ENCODE assay signal across 1 cellular context in the genomic region with DNA sequence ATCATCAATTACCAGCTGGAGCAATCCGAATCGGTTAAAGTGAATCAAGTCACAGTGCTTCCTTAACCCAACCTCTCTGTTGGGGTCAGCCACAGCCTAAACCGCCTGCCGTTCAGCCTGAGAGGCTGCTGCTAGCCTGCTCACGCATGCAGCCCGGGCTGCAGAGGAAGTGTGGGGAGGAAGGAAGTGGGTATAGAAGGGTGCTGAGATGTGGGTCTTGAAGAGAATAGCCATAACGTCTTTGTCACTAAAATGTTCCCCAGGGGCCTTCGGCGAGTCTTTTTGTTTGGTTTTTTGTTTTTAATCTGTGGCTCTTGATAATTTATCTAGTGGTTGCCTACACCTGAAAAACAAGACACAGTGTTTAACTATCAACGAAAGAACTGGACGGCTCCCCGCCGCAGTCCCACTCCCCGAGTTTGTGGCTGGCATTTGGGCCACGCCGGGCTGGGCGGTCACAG.
TF ChIP-seq lines count a peak whose summit lies in the region.

No MANE protein-coding gene starts in this region.

TF ChIP-seq in GM12878, 131 proteins besides CTCF, POLR2A, EP300 and RAD21 (continued from another document and continues in another):
- TF ChIP-seq E4F1 (IDR thresholded peaks at IDR 0.05; ENCODE audit: borderline replicate concordance, partially characterized antibody) = no peak
- TF ChIP-seq WRNIP1 (IDR thresholded peaks at IDR 0.05; ENCODE audit: borderline replicate concordance, low read depth, low read length) = no peak
- TF ChIP-seq NRF1 (conservative IDR thresholded peaks at IDR 0.05; ENCODE audit: low read depth, low read length) = no peak
- no peak for TF ChIP-seq RFX5 (IDR thresholded peaks at IDR 0.05; ENCODE audit: low read depth, low read length)
- TF ChIP-seq HDGF (IDR thresholded peaks at IDR 0.05) = no peak
- TF ChIP-seq KLF5 (IDR thresholded peaks at IDR 0.05; ENCODE audit: partially characterized antibody) = no peak
- TF ChIP-seq EGR1 (IDR thresholded peaks at IDR 0.05; ENCODE audit: borderline replicate concordance in 1 of 2, low read depth in 2 of 2, low read length in 2 of 2) = peak in 1 of 2 experiments; percentile 71; a peak in 2 of 3 replicates
- no peak for TF ChIP-seq ESRRA (IDR thresholded peaks at IDR 0.05; ENCODE audit: low read length)
- TF ChIP-seq ETV6 (conservative IDR thresholded peaks at IDR 0.05 in 1 of 2, IDR thresholded peaks at IDR 0.05 in 1 of 2; ENCODE audit: borderline replicate concordance in 1 of 2, low read depth in 1 of 2) = peak in 1 of 2 experiments; percentile 98; a peak in 2 of 4 replicates
- no peak for TF ChIP-seq SREBF1 (IDR thresholded peaks at IDR 0.05; ENCODE audit: low read length)
- 0 out of 2 replicates have a peak, but pooled peaks have one; percentile 36 for TF ChIP-seq GATAD2B (conservative IDR thresholded peaks at IDR 0.05; ENCODE audit: low read depth)
- no peak for TF ChIP-seq NR2C2 (IDR thresholded peaks at IDR 0.05; ENCODE audit: borderline replicate concordance, control insufficient read depth, insufficient read length, low read depth)
- no peak for TF ChIP-seq ZBED1 (IDR thresholded peaks at IDR 0.05; ENCODE audit: borderline replicate concordance)
- TF ChIP-seq ZZZ3 (IDR thresholded peaks at IDR 0.05; ENCODE audit: control insufficient read depth, insufficient read length, low read depth) = no peak
- no peak for TF ChIP-seq E2F4 (IDR thresholded peaks at IDR 0.05; ENCODE audit: low read depth, low read length)
- TF ChIP-seq CHD2 (IDR thresholded peaks at IDR 0.05; ENCODE audit: borderline replicate concordance, low read depth, low read length) = no peak
- TF ChIP-seq YBX1 (IDR thresholded peaks at IDR 0.05) = no peak
- TF ChIP-seq MEF2B (IDR thresholded peaks at IDR 0.05; ENCODE audit: partially characterized antibody, poor library complexity, severe bottlenecking) = peak; percentile 71
- TF ChIP-seq KDM1A (IDR thresholded peaks at IDR 0.05; ENCODE audit: borderline replicate concordance) = no peak
- TF ChIP-seq FOXK2 (IDR thresholded peaks at IDR 0.05) = no peak
- no peak for TF ChIP-seq CBX3 (IDR thresholded peaks at IDR 0.05; ENCODE audit: borderline replicate concordance, low read depth)
- TF ChIP-seq, protein P1, sequence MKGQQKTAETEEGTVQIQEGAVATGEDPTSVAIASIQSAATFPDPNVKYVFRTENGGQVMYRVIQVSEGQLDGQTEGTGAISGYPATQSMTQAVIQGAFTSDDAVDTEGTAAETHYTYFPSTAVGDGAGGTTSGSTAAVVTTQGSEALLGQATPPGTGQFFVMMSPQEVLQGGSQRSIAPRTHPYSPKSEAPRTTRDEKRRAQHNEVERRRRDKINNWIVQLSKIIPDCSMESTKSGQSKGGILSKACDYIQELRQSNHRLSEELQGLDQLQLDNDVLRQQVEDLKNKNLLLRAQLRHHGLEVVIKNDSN (IDR thresholded peaks at IDR 0.05; ENCODE audit: borderline replicate concordance, extremely low read length, insufficient read depth, low read depth, low read length) = no peak
- no peak for TF ChIP-seq CHD4 (IDR thresholded peaks at IDR 0.05)
- TF ChIP-seq JUNB (IDR thresholded peaks at IDR 0.05) = peak; percentile 9; the same call in 1 of the 2 replicates
- TF ChIP-seq, protein P2, sequence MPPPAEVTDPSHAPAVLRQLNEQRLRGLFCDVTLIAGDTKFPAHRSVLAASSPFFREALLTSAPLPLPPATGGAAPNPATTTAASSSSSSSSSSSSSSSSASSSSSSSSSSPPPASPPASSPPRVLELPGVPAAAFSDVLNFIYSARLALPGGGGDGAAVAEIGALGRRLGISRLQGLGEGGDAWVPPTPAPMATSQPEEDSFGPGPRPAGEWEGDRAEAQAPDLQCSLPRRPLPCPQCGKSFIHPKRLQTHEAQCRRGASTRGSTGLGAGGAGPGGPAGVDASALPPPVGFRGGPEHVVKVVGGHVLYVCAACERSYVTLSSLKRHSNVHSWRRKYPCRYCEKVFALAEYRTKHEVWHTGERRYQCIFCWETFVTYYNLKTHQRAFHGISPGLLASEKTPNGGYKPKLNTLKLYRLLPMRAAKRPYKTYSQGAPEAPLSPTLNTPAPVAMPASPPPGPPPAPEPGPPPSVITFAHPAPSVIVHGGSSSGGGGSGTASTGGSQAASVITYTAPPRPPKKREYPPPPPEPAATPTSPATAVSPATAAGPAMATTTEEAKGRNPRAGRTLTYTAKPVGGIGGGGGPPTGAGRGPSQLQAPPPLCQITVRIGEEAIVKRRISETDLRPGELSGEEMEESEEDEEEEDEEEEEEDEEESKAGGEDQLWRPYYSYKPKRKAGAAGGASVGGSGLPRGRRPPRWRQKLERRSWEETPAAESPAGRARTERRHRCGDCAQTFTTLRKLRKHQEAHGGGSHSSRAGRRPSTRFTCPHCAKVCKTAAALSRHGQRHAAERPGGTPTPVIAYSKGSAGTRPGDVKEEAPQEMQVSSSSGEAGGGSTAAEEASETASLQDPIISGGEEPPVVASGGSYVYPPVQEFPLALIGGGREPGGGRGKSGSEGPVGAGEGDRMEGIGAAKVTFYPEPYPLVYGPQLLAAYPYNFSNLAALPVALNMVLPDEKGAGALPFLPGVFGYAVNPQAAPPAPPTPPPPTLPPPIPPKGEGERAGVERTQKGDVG (CRISPR knock-in tag; IDR thresholded peaks at IDR 0.05) = no peak
- no peak for TF ChIP-seq POLR2AphosphoS5 (IDR thresholded peaks at IDR 0.05; ENCODE audit: low read length)
- no peak for TF ChIP-seq ATF7 (IDR thresholded peaks at IDR 0.05; ENCODE audit: low read depth)
- TF ChIP-seq STAT1 (conservative IDR thresholded peaks at IDR 0.05) = no peak
- peak; percentile 88 for TF ChIP-seq SPI1 (IDR thresholded peaks at IDR 0.05; ENCODE audit: borderline replicate concordance, insufficient read depth, low read depth, low read length)
- TF ChIP-seq PBX3 (IDR thresholded peaks at IDR 0.05; ENCODE audit: insufficient replicate concordance, low read depth, low read length) = no peak
- no peak for TF ChIP-seq STAT3 (IDR thresholded peaks at IDR 0.05; ENCODE audit: low read depth, low read length)
- TF ChIP-seq SKIL (IDR thresholded peaks at IDR 0.05; ENCODE audit: low read depth, poor library complexity, severe bottlenecking) = no peak
- no peak for TF ChIP-seq IRF3 (IDR thresholded peaks at IDR 0.05)
- TF ChIP-seq RUNX3 (IDR thresholded peaks at IDR 0.05; ENCODE audit: low read length) = peak; percentile 94
- TF ChIP-seq IKZF1 (conservative IDR thresholded peaks at IDR 0.05) = peak; percentile 44
- peak; percentile 85; the same call in 1 of the 2 replicates for TF ChIP-seq PAX5 (IDR thresholded peaks at IDR 0.05; ENCODE audit: borderline replicate concordance, low read depth, low read length)
- TF ChIP-seq IKZF2 (IDR thresholded peaks at IDR 0.05) = peak; percentile 62 to 80
- TF ChIP-seq, protein P3, sequence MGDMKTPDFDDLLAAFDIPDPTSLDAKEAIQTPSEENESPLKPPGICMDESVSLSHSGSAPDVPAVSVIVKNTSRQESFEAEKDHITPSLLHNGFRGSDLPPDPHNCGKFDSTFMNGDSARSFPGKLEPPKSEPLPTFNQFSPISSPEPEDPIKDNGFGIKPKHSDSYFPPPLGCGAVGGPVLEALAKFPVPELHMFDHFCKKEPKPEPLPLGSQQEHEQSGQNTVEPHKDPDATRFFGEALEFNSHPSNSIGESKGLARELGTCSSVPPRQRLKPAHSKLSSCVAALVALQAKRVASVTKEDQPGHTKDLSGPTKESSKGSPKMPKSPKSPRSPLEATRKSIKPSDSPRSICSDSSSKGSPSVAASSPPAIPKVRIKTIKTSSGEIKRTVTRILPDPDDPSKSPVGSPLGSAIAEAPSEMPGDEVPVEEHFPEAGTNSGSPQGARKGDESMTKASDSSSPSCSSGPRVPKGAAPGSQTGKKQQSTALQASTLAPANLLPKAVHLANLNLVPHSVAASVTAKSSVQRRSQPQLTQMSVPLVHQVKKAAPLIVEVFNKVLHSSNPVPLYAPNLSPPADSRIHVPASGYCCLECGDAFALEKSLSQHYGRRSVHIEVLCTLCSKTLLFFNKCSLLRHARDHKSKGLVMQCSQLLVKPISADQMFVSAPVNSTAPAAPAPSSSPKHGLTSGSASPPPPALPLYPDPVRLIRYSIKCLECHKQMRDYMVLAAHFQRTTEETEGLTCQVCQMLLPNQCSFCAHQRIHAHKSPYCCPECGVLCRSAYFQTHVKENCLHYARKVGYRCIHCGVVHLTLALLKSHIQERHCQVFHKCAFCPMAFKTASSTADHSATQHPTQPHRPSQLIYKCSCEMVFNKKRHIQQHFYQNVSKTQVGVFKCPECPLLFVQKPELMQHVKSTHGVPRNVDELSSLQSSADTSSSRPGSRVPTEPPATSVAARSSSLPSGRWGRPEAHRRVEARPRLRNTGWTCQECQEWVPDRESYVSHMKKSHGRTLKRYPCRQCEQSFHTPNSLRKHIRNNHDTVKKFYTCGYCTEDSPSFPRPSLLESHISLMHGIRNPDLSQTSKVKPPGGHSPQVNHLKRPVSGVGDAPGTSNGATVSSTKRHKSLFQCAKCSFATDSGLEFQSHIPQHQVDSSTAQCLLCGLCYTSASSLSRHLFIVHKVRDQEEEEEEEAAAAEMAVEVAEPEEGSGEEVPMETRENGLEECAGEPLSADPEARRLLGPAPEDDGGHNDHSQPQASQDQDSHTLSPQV (IDR thresholded peaks at IDR 0.05) = no peak
- TF ChIP-seq CEBPZ (IDR thresholded peaks at IDR 0.05; ENCODE audit: low read depth, low read length) = no peak
